ENCODE assay signal across 8 cellular contexts in the genomic region with DNA sequence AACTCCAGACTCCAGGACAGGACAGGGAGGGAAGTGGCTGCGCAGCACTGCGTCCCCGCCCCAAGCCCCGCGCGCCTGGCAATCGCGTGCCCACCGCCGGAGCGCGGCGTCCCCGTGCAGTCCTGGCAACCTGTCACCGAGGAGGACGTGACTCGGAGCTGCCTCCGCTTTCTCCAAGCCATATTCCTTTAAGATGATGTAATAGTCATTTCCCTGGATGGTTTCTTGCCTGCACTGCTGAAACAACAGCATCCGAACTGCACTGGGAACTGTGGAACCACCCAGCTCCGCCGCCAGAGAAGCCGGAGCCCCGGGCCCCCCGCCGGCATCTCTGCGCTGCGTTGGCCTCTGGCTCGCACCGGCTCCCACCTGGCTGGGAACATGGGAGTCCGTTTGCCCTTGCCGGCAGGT. TPM values are rescaled to one million over a fixed set of nuclear protein-coding genes. Genes with fewer than 3 reads are reported as not detected.
A peak's percentile ranks its signal among the peaks of the same experiment; 100 is the strongest.
DNase-seq lines count a peak whose midpoint lies in the region; ATAC-seq and TF ChIP-seq lines count a peak whose summit lies in the region.

No MANE protein-coding gene starts in this region.

- no peak overlapping the region; the same call in 1 of the 2 replicates for H3K9ac ChIP-seq in IMR-90 (ENCODE audit: low read depth, low read length)

- H3K4me2 ChIP-seq in IMR-90 (ENCODE audit: low read depth, low read length), result peak overlapping the region; percentile 90

- peak overlapping the region; percentile 57; the same call in 1 of the 2 replicates for H2BK120ac ChIP-seq in IMR-90 (ENCODE audit: low read depth, low read length)

- in situ Hi-C loops in IMR-90 (cut with MboI; ENCODE audit: low sequenced_read_pairs), result loop anchor here (10.0 to 25.0 kb wide), 3 partner anchors 1132 to 1850 kb away; no protein-coding TSS in a partner anchor

- ATAC-seq in IMR-90 (ENCODE audit: low read depth) (peak; percentile 75), lower lobe of right lung (peak; percentile 47 to 58)
- no peak for ATAC-seq in activated naive CD4-positive, alpha-beta T cell treated with anti-CD3 and anti-CD28 coated beads, Interleukin-2, amount 50 U/mL, for 72 hours

- H3K27ac ChIP-seq in A673 (ENCODE audit: low read depth, low read length, poor library complexity, severe bottlenecking) (no peak overlapping the region), IMR-90 (ENCODE audit: insufficient read depth, low read length) (no peak overlapping the region), lower lobe of right lung (no peak overlapping the region)

- H4K20me1 ChIP-seq in IMR-90 (ENCODE audit: insufficient read depth, low read length), result no peaks in the 10 kb centered on the region

- H2BK15ac ChIP-seq in IMR-90 (ENCODE audit: low read depth, low read length), result no peak overlapping the region

- intact Hi-C loops in A673 (cut with micrococcal nuclease; ENCODE audit: unreplicated experiment), result loop anchor here (5.0 to 10.0 kb wide), 2 partner anchors 1140 to 1627 kb away; no protein-coding TSS in a partner anchor
- intact Hi-C loops in IMR-90 (cut with micrococcal nuclease), result loop anchor here (2.0 to 10.0 kb wide), 8 partner anchors 186 to 1920 kb away; no protein-coding TSS in a partner anchor
- intact Hi-C loops in lower lobe of right lung (cut with DNase I), result no loop called here

- dilution Hi-C loops in IMR-90 (cut with HindIII; ENCODE audit: low sequenced_read_pairs, unreplicated experiment), result no loop called here

- H3K36me3 Mint-ChIP-seq in activated naive CD4-positive, alpha-beta T cell treated with anti-CD3 and anti-CD28 coated beads, Interleukin-2, amount 50 U/mL, for 72 hours, result no peaks in the 10 kb centered on the region

- no peak overlapping the region for H3K56ac ChIP-seq in IMR-90 (ENCODE audit: extremely low read depth, insufficient read depth, low read length)

- no peak for TF ChIP-seq CTCF in A673 (conservative IDR thresholded peaks at IDR 0.05; ENCODE audit: low read depth, low read length)
- no peak for TF ChIP-seq CTCF in IMR-90 (conservative IDR thresholded peaks at IDR 0.05; ENCODE audit: low read depth, low read length)
- TF ChIP-seq CTCF in cardiac fibroblast (IDR thresholded peaks at IDR 0.05; ENCODE audit: low read depth, low read length), result no peak
- no peak for TF ChIP-seq CTCF in lower lobe of right lung (IDR thresholded peaks at IDR 0.05)

- POLR2A ChIA-PET in A673 (lab: Charles Lee; ENCODE audit: low non-redundant PET) (no interaction called here), IMR-90 (lab: Charles Lee; ENCODE audit: unreplicated experiment) (no interaction called here)

- TF ChIP-seq RAD21 in IMR-90 (IDR thresholded peaks at IDR 0.05; ENCODE audit: low read length), result no peak

- H2AFZ ChIP-seq in IMR-90 (replicated peaks; ENCODE audit: low read length, poor library complexity), result peak overlapping the region; percentile 92

- H3K36me3 ChIP-seq in A673 (ENCODE audit: insufficient read depth, low read length, poor library complexity, severe bottlenecking), result no peaks in the 10 kb centered on the region
- H3K36me3 ChIP-seq in IMR-90 (ENCODE audit: control insufficient read depth, insufficient read depth, low read length), result no peaks in the 10 kb centered on the region
- no peaks in the 10 kb centered on the region for H3K36me3 ChIP-seq in lower lobe of right lung

- no peak overlapping the region for H3K14ac ChIP-seq in IMR-90 (replicated peaks; ENCODE audit: low read depth, low read length)

- H3K23ac ChIP-seq in IMR-90 (ENCODE audit: low read depth, low read length), result no peak overlapping the region

- no peak overlapping the region for H2AK9ac ChIP-seq in IMR-90 (replicated peaks; ENCODE audit: low read depth, low read length, poor library complexity)

- H3K9me3 Mint-ChIP-seq in activated naive CD4-positive, alpha-beta T cell treated with anti-CD3 and anti-CD28 coated beads, Interleukin-2, amount 50 U/mL, for 72 hours, result no peaks in the 10 kb centered on the region

- no peaks in the 10 kb centered on the region for H3K9me1 ChIP-seq in IMR-90 (ENCODE audit: insufficient read depth, low read length)

- H3K4me1 ChIP-seq in A673 (ENCODE audit: insufficient read depth, low read length, poor library complexity, severe bottlenecking) (peaks cover 45% of the 10 kb centered on the region), IMR-90 (ENCODE audit: control insufficient read depth, insufficient read depth, low read length) (0 out of 2 replicates have a peak, but pooled peaks cover 2% of the 10 kb centered on the region), lower lobe of right lung (no peaks in the 10 kb centered on the region)

- peak overlapping the region; percentile 40 for H3K4me3 ChIP-seq in A673 (ENCODE audit: low read depth, low read length, poor library complexity, severe bottlenecking)
- peak overlapping the region; percentile 50 for H3K4me3 ChIP-seq in IMR-90 (ENCODE audit: insufficient read depth, low read depth, low read length)
- peak overlapping the region; percentile 25 to 63 for H3K4me3 ChIP-seq in cardiac fibroblast (replicated peaks in 1 of 2; ENCODE audit: low read depth in 2 of 2, low read length in 2 of 2)
- H3K4me3 ChIP-seq in lower lobe of right lung, result peak overlapping the region; percentile 41

- no peak overlapping the region for H3K27ac Mint-ChIP-seq in activated naive CD4-positive, alpha-beta T cell treated with anti-CD3 and anti-CD28 coated beads, Interleukin-2, amount 50 U/mL, for 72 hours

- CTCF ChIA-PET in A673 (lab: Charles Lee), result no interaction called here
- CTCF ChIA-PET in IMR-90 (lab: Yijun Ruan, JAX), result interaction anchor here (2.1 kb wide), 1 partner anchor 1683 kb away, joined by 5 read pairs; no protein-coding TSS in a partner anchor

- H4K5ac ChIP-seq in IMR-90 (ENCODE audit: low read depth, low read length), result no peak overlapping the region

- BruUV-seq in A673 (replicated peaks; lab: Mats Ljungman, UMichigan), result no TSS peak
- BruUV-seq in IMR-90 (replicated peaks; lab: Mats Ljungman, UMichigan), result no TSS peak

- H3K79me1 ChIP-seq in IMR-90 (ENCODE audit: low read depth in 1 of 2, low read length in 2 of 2), result no peaks in the 10 kb centered on the region

- WGBS in IMR-90 (ENCODE audit: extremely low coverage in 2 of 2, insufficient read length in 1 of 2), 2 experiments, result no CpG with 5 or more reads among the region's 31 CpGs

- no peak overlapping the region for H3K4ac ChIP-seq in IMR-90 (ENCODE audit: low read depth, low read length)

- H4K8ac ChIP-seq in IMR-90 (ENCODE audit: low read depth in 2 of 2, low read length in 2 of 2), result no peak overlapping the region

- H2BK5ac ChIP-seq in IMR-90 (ENCODE audit: low read depth, low read length, poor library complexity, severe bottlenecking), result no peak overlapping the region

- H3K18ac ChIP-seq in IMR-90 (ENCODE audit: low read depth, low read length), result no peak overlapping the region

- no peaks in the 10 kb centered on the region for H3K27me3 ChIP-seq in A673 (replicated peaks; ENCODE audit: insufficient read depth, low read depth, low read length, poor library complexity)
- H3K27me3 ChIP-seq in IMR-90 (ENCODE audit: control insufficient read depth, insufficient read depth, low read length), result peaks cover 16% of the 10 kb centered on the region
- peaks cover 38% of the 10 kb centered on the region for H3K27me3 ChIP-seq in lower lobe of right lung (ENCODE audit: low read depth)

- no peak overlapping the region for H4K91ac ChIP-seq in IMR-90 (ENCODE audit: insufficient read depth, low read depth, low read length)

- no peak for TF ChIP-seq POLR2A in IMR-90 (IDR thresholded peaks at IDR 0.05; ENCODE audit: low read depth, low read length)

- peak; percentile 32 for DNase-seq in A673 (ENCODE audit: low spot score)
- peak; percentile 50 for DNase-seq in IMR-90
- peak; percentile 33 to 54 for DNase-seq in cardiac fibroblast (ENCODE audit: low read depth in 2 of 2)
- no peak for DNase-seq in lower lobe of right lung
- no peak for DNase-seq in HK-2 (ENCODE audit: unreplicated experiment)
- no peak for DNase-seq in activated CD4-positive, alpha-beta T cell treated with anti-CD3 and anti-CD28 coated beads, Interleukin-2, amount 50 U/mL, for 1 hour
- no peak for DNase-seq in activated naive CD4-positive, alpha-beta T cell treated with anti-CD3 and anti-CD28 coated beads, Interleukin-2, amount 50 U/mL, for 72 hours (ENCODE audit: low spot score in 2 of 2)
- DNase-seq in NCI-H1436 treated with DMSO at 0.1 percent for 48 hours (lab: John Stamatoyannopoulos, UW), result no peak

- H2BK20ac ChIP-seq in IMR-90 (ENCODE audit: low read depth, low read length), result peak overlapping the region; percentile 6; the same call in 1 of the 2 replicates

- no peak overlapping the region for H2AK5ac ChIP-seq in IMR-90 (ENCODE audit: low read depth, low read length)

- H3K9me3 ChIP-seq in A673 (ENCODE audit: low read depth, low read length, poor library complexity, severe bottlenecking) (no peaks in the 10 kb centered on the region), IMR-90 (ENCODE audit: control insufficient read depth, insufficient read depth, low read length) (no peaks in the 10 kb centered on the region), lower lobe of right lung (no peaks in the 10 kb centered on the region)

TF ChIP-seq in IMR-90, 13 proteins besides CTCF, POLR2A, EP300 and RAD21:
- TF ChIP-seq RFX5 (IDR thresholded peaks at IDR 0.05; ENCODE audit: low read depth, low read length), result no peak
- TF ChIP-seq BHLHE40 (IDR thresholded peaks at IDR 0.05; ENCODE audit: low read depth, low read length), result peak; percentile 73
- peak; percentile 85 for TF ChIP-seq CEBPB (IDR thresholded peaks at IDR 0.05; ENCODE audit: low read depth, low read length)
- TF ChIP-seq CHD1 (IDR thresholded peaks at IDR 0.05; ENCODE audit: low read depth, low read length), result no peak
TF ChIP-seq in IMR-90: peak in this region for 2.

RNA-seq across cellular contexts. Expression of a gene that starts 34.5 kb away (rescaled TPM):
- total RNA-seq in A673 (2021) (1.1 and 1.3 TPM in 2 replicates), IMR-90 (2012; rRNA removed) (1.1 and 1.4 TPM in 2 replicates), lower lobe of right lung (2.5 TPM)
- polyA plus RNA-seq in IMR-90 (2012; rRNA removed), result 0.40 and 0.43 TPM in 2 replicates
- polyA plus RNA-seq in IMR-90 (2012; cell fraction: cytosol; rRNA removed), result 0.14 and 0.21 TPM in 2 replicates
- 0.16 and 0.54 TPM in 2 replicates for polyA plus RNA-seq in IMR-90 (2012; cell fraction: nucleus; rRNA removed; ENCODE audit: low replicate concordance)
- 1 to 10 TPM in 1 of 2 donors, under 1 TPM in 1; 0.23 to 1.4 TPM for total RNA-seq in activated naive CD4-positive, alpha-beta T cell treated with anti-CD3 and anti-CD28 coated beads, Interleukin-2, amount 50 U/mL, for 72 hours

RNA-seq across cellular contexts. Expression of a gene that starts 34.7 kb away (rescaled TPM):
- total RNA-seq in A673 (2021), result 50.9 and 52.9 TPM in 2 replicates
- 172 and 192 TPM in 2 replicates for total RNA-seq in IMR-90 (2012; rRNA removed)
- 60.0 and 64.4 TPM in 2 replicates for polyA plus RNA-seq in IMR-90 (2012; rRNA removed)
- 18.6 and 23.5 TPM in 2 replicates for polyA plus RNA-seq in IMR-90 (2012; cell fraction: cytosol; rRNA removed)
- 7.8 and 42.5 TPM in 2 replicates for polyA plus RNA-seq in IMR-90 (2012; cell fraction: nucleus; rRNA removed; ENCODE audit: low replicate concordance)
- total RNA-seq in lower lobe of right lung, result 46.4 TPM
- 10 to 100 TPM; 36.6 to 47.8 TPM for total RNA-seq in activated naive CD4-positive, alpha-beta T cell treated with anti-CD3 and anti-CD28 coated beads, Interleukin-2, amount 50 U/mL, for 72 hours

Comparison
In these comparisons a context has a peak if more than half of its experiments do, and no peak if none do; other contexts are left out.
1. DNase-seq: peak in A673 (single experiment), IMR-90 (single experiment) and cardiac fibroblast (2 of 2); none in lower lobe of right lung (single experiment), HK-2 (single experiment), activated CD4-positive, alpha-beta T cell treated with anti-CD3 and anti-CD28 coated beads, Interleukin-2, amount 50 U/mL, for 1 hour (single experiment), activated naive CD4-positive, alpha-beta T cell treated with anti-CD3 and anti-CD28 coated beads, Interleukin-2, amount 50 U/mL, for 72 hours (0 of 2) and NCI-H1436 treated with DMSO at 0.1 percent for 48 hours (single experiment).
2. ATAC-seq: peak in IMR-90 (single experiment) and lower lobe of right lung (2 of 2); none in activated naive CD4-positive, alpha-beta T cell treated with anti-CD3 and anti-CD28 coated beads, Interleukin-2, amount 50 U/mL, for 72 hours (0 of 2).
3. Peak in every context shown above with its lines, with median percentiles within 50 percentile points of each other: H3K4me3 ChIP-seq.